In the genomic region with DNA sequence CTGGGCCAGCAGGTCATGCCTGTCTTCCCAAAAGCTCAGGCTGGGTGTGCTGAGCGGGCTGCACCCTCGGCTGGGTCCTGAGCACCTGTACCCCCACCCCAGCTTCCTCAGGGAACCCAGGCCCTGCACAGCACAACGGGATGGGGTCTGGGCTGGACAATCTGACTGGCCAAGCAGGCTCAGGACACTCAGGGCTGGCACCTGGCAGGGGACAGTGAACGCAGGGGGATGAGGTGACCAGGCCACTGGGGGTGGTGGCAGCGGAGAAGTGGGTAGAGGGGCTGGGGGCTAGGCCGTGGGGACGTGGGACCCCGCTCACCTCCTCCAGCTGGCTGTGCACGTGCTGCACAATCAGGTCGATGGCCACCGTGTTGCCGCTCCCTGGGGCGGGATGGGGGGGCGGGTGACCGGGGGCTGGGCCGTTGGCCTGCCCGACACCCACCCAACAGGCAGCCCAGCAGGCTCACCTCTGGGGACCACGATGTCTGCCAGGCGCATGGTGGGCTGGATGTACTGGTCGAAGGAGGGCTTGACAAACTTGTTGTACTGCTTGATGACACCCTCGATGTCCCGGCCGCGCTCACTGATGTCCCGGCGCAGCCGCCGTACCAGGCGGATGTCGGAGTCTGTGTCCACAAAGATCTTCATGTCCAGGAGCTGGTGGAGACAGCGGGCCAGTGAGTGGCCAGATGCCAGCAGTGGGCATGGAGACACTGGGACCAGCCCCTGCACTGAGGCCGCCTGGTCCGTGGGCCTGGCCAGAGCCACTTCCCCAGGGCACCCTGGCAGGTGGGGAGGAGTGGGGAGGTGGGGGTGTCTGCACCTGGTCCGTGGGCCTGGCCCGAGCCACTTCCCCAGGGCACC, we compare ENCODE assay signal across 1 cellular context.
A peak's percentile ranks its signal among the peaks of the same experiment; 100 is the strongest.
TF ChIP-seq lines count a peak whose summit lies in the region.

No MANE protein-coding gene starts in this region.

TF ChIP-seq in endothelial cell of umbilical vein, 7 proteins besides CTCF, POLR2A, EP300 and RAD21:
- TF ChIP-seq EZH2 (IDR thresholded peaks at IDR 0.05; ENCODE audit: borderline replicate concordance, low read depth, low read length, severe bottlenecking): no peak
- peak; percentile 8 for TF ChIP-seq POLR2AphosphoS5 (IDR thresholded peaks at IDR 0.05; ENCODE audit: insufficient read depth, low read depth, low read length)
- TF ChIP-seq FOS (IDR thresholded peaks at IDR 0.05; ENCODE audit: borderline replicate concordance, insufficient read depth, low read length): no peak
- TF ChIP-seq JUN (IDR thresholded peaks at IDR 0.05; ENCODE audit: borderline replicate concordance, insufficient read depth, insufficient read length, low read depth): no peak
- no peak for TF ChIP-seq MYC (IDR thresholded peaks at IDR 0.05; ENCODE audit: low read depth, low read length)
- no peak for TF ChIP-seq GATA2 (IDR thresholded peaks at IDR 0.05; ENCODE audit: insufficient read depth, insufficient read length, low read depth, low read length)
- TF ChIP-seq, protein P1, sequence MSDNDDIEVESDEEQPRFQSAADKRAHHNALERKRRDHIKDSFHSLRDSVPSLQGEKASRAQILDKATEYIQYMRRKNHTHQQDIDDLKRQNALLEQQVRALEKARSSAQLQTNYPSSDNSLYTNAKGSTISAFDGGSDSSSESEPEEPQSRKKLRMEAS (IDR thresholded peaks at IDR 0.05; ENCODE audit: insufficient read depth, insufficient read length): no peak
